In genomic region chr1:218364028-218364710, GRCh38 we compare ENCODE assay signal across 1 cellular context.
TF ChIP-seq lines count a peak whose summit lies in the region.

No MANE protein-coding gene starts in this region.

TF ChIP-seq in SK-N-SH, 30 proteins besides CTCF, POLR2A, EP300 and RAD21:
- TF ChIP-seq USF2 (IDR thresholded peaks at IDR 0.05; ENCODE audit: borderline replicate concordance, low read depth, low read length) (no peak), POLR2AphosphoS5 (IDR thresholded peaks at IDR 0.05; ENCODE audit: low read depth, low read length) (no peak), NFIC (IDR thresholded peaks at IDR 0.05; ENCODE audit: borderline replicate concordance) (no peak), PBX3 (IDR thresholded peaks at IDR 0.05) (no peak), FOXM1 (IDR thresholded peaks at IDR 0.05; ENCODE audit: low read depth) (no peak), GABPA (IDR thresholded peaks at IDR 0.05; ENCODE audit: low read depth) (no peak), ELF1 (IDR thresholded peaks at IDR 0.05) (no peak), EZH2phosphoT487 (IDR thresholded peaks at IDR 0.05; ENCODE audit: borderline replicate concordance, low read depth) (no peak), IRF3 (IDR thresholded peaks at IDR 0.05; ENCODE audit: low read depth, low read length) (no peak), RXRA (IDR thresholded peaks at IDR 0.05; ENCODE audit: borderline replicate concordance, low read depth) (no peak), SMC3 (IDR thresholded peaks at IDR 0.05; ENCODE audit: low read depth, low read length) (no peak)
